33 cellular contexts compared by ENCODE assay signal in the genomic region with DNA sequence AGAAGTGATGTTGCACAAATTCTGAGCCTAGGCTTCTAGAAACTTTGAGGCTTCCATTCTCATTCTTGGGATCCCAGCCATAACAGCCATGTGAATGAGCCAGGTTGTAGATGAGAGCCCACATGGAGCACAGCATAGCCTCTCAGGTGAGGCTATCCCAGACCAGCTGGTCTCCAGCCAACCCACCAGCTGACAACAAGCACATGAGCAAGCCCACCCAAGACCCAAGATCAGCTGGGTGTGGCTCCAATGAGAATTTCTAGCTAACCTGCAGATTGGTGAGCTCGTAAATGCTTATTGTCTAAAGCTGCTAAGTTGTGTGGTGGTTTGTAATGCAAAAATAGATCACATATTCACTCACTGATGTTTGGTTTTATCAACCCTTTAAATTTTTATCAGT. TPM values are rescaled to one million over a fixed set of nuclear protein-coding genes. Genes with fewer than 3 reads are reported as not detected.
"Had no signal": no experiment of that assay in that cellular context is flagged by ENCODE, and none has a peak within 500 bp of the region (broad histone marks: within the 10 kb centered on the region; RNA-seq: fewer than 3 reads in every experiment).

No MANE protein-coding gene starts in this region.

- H3K27me3 Mint-ChIP-seq: activated naive CD4-positive, alpha-beta T cell treated with anti-CD3 and anti-CD28 coated beads, Interleukin-2, amount 50 U/mL, for 24 hours had no signal

- H3K27ac Mint-ChIP-seq: activated CD4-positive, alpha-beta T cell treated with anti-CD3 and anti-CD28 coated beads for 36 hours; activated CD4-positive, alpha-beta T cell treated with anti-CD3 and anti-CD28 coated beads, Interleukin-2, amount 10 ng/mL, durations not matched to agents 24 days and 14 days; activated CD8-positive, alpha-beta memory T cell treated with anti-CD3 and anti-CD28 coated beads, Interleukin-2, amount 10 ng/mL, durations not matched to agents 7 days and 5 days; activated CD8-positive, alpha-beta T cell treated with anti-CD3 and anti-CD28 coated beads for 36 hours; activated naive CD4-positive, alpha-beta T cell treated with anti-CD3 and anti-CD28 coated beads for 36 hours; activated naive CD4-positive, alpha-beta T cell treated with anti-CD3 and anti-CD28 coated beads, Interleukin-2, amount 50 U/mL, for 24 hours; activated naive CD8-positive, alpha-beta T cell treated with anti-CD3 and anti-CD28 coated beads for 36 hours; activated naive CD8-positive, alpha-beta T cell treated with anti-CD3 and anti-CD28 coated beads, Interleukin-2, amount 50 U/mL, for 24 hours; activated T-helper 1 cell treated with anti-CD3 and anti-CD28 coated beads, Interleukin-12 subunit alpha, Interleukin-12 subunit beta, Interleukin-2, Interleukin-4 antibody, amounts not matched to agents 30 ng/mL and 10 ng/mL and 1 ng/mL, durations not matched to agents 14 hours and 24 hours and 36 hours; activated T-helper 2 cell treated with anti-CD3 and anti-CD28 coated beads, Interferon-gamma antibody, Interleukin-2, Interleukin-4, amounts not matched to agents 10 μg/mL and 5 μg/mL and 100 μg/mL, durations not matched to agents 14 hours and 24 hours and 36 hours; endodermal cell; T-cell; T-helper 1 cell treated with Interleukin-12 subunit alpha and Interleukin-12 subunit beta and Interleukin-4 antibody, amounts not matched to agents 30 μg/mL and 1 μg/mL, for 36 hours; T-helper 2 cell treated with Interferon-gamma antibody and Interleukin-4, amounts not matched to agents 5 μg/mL and 100 μg/mL, for 36 hours had no signal

- H3K27ac ChIP-seq: adrenal gland, body of pancreas had no signal

- DNase-seq: activated CD4-positive, alpha-beta T cell treated with anti-CD3 and anti-CD28 coated beads for 36 hours; activated CD4-positive, alpha-beta T cell treated with anti-CD3 and anti-CD28 coated beads, Interleukin-2, amount 10 ng/mL, durations not matched to agents 24 days and 14 days; activated CD4-positive, CD25-positive, alpha-beta regulatory T cell; activated CD4-positive, CD25-positive, alpha-beta regulatory T cell treated with anti-CD3 and anti-CD28 coated beads, Interleukin-2, amount 50 U/mL, for 72 hours; activated CD8-positive, alpha-beta memory T cell treated with anti-CD3 and anti-CD28 coated beads, Interleukin-2, amount 10 ng/mL, durations not matched to agents 7 days and 5 days; activated CD8-positive, alpha-beta memory T cell treated with anti-CD3 and anti-CD28 coated beads, Interleukin-2, amount 50 U/mL, for 4 hours; activated CD8-positive, alpha-beta T cell treated with anti-CD3 and anti-CD28 coated beads for 36 hours; activated effector memory CD4-positive, alpha-beta T cell treated with anti-CD3 and anti-CD28 coated beads, Interleukin-2, amount 50 U/mL, for 16 hours; activated naive CD4-positive, alpha-beta T cell treated with anti-CD3 and anti-CD28 coated beads for 36 hours; activated naive CD8-positive, alpha-beta T cell treated with anti-CD3 and anti-CD28 coated beads for 36 hours; activated naive CD8-positive, alpha-beta T cell treated with anti-CD3 and anti-CD28 coated beads, Interleukin-2, amount 50 U/mL, for 24 hours; activated T-cell treated with anti-CD3 and anti-CD28 coated beads, Interleukin-2, amount 50 U/mL, for 1 hour; activated T-cell treated with anti-CD3 and anti-CD28 coated beads, Interleukin-2, amount 50 U/mL, for 48 hours; amygdala; aorta; body of pancreas; caudate nucleus; effector memory CD4-positive, alpha-beta T cell; endodermal cell; foreskin fibroblast; SW 1271; T-cell; T1000 had no signal

- H3K4me3 ChIP-seq: adrenal gland, body of pancreas had no signal

- H3K4me1 Mint-ChIP-seq: activated CD4-positive, alpha-beta T cell treated with anti-CD3 and anti-CD28 coated beads for 36 hours; activated CD4-positive, alpha-beta T cell treated with anti-CD3 and anti-CD28 coated beads, Interleukin-2, amount 10 ng/mL, durations not matched to agents 24 days and 14 days; activated CD8-positive, alpha-beta memory T cell treated with anti-CD3 and anti-CD28 coated beads, Interleukin-2, amount 10 ng/mL, durations not matched to agents 7 days and 5 days; activated naive CD4-positive, alpha-beta T cell treated with anti-CD3 and anti-CD28 coated beads, Interleukin-2, amount 50 U/mL, for 24 hours; activated naive CD8-positive, alpha-beta T cell treated with anti-CD3 and anti-CD28 coated beads for 36 hours; activated naive CD8-positive, alpha-beta T cell treated with anti-CD3 and anti-CD28 coated beads, Interleukin-2, amount 50 U/mL, for 24 hours; T-cell had no signal

- H3K27me3 ChIP-seq: adrenal gland, body of pancreas had no signal

- H3K36me3 ChIP-seq: adrenal gland had no signal

- ATAC-seq: activated CD4-positive, alpha-beta T cell treated with anti-CD3 and anti-CD28 coated beads for 36 hours; activated CD8-positive, alpha-beta memory T cell treated with anti-CD3 and anti-CD28 coated beads, Interleukin-2, amount 10 ng/mL, durations not matched to agents 7 days and 5 days; activated CD8-positive, alpha-beta T cell treated with anti-CD3 and anti-CD28 coated beads for 36 hours; activated naive CD8-positive, alpha-beta T cell treated with anti-CD3 and anti-CD28 coated beads, Interleukin-2, amount 50 U/mL, for 24 hours; body of pancreas; esophagus mucosa; T-cell had no signal

- H3K4me1 ChIP-seq: adrenal gland, body of pancreas had no signal

- H3K9me3 ChIP-seq: body of pancreas had no signal

- H3K36me3 Mint-ChIP-seq: activated CD8-positive, alpha-beta memory T cell treated with anti-CD3 and anti-CD28 coated beads, Interleukin-2, amount 10 ng/mL, durations not matched to agents 7 days and 5 days; activated naive CD8-positive, alpha-beta T cell treated with anti-CD3 and anti-CD28 coated beads for 36 hours; T-cell had no signal

- H3K9me3 Mint-ChIP-seq: activated CD4-positive, alpha-beta T cell treated with anti-CD3 and anti-CD28 coated beads, Interleukin-2, amount 10 ng/mL, durations not matched to agents 24 days and 14 days; activated T-helper 1 cell treated with anti-CD3 and anti-CD28 coated beads, Interleukin-12 subunit alpha, Interleukin-12 subunit beta, Interleukin-2, Interleukin-4 antibody, amounts not matched to agents 30 ng/mL and 10 ng/mL and 1 ng/mL, durations not matched to agents 14 hours and 24 hours and 36 hours; T-helper 1 cell treated with Interleukin-12 subunit alpha and Interleukin-12 subunit beta and Interleukin-4 antibody, amounts not matched to agents 30 μg/mL and 1 μg/mL, for 36 hours had no signal

- H3K4me3 Mint-ChIP-seq: activated CD4-positive, alpha-beta T cell treated with anti-CD3 and anti-CD28 coated beads for 36 hours; activated CD4-positive, alpha-beta T cell treated with anti-CD3 and anti-CD28 coated beads, Interleukin-2, amount 10 ng/mL, durations not matched to agents 24 days and 14 days; activated CD8-positive, alpha-beta memory T cell treated with anti-CD3 and anti-CD28 coated beads, Interleukin-2, amount 10 ng/mL, durations not matched to agents 7 days and 5 days; activated CD8-positive, alpha-beta T cell treated with anti-CD3 and anti-CD28 coated beads for 36 hours; activated naive CD4-positive, alpha-beta T cell treated with anti-CD3 and anti-CD28 coated beads for 36 hours; activated naive CD4-positive, alpha-beta T cell treated with anti-CD3 and anti-CD28 coated beads, Interleukin-2, amount 50 U/mL, for 24 hours; activated naive CD8-positive, alpha-beta T cell treated with anti-CD3 and anti-CD28 coated beads for 36 hours; activated naive CD8-positive, alpha-beta T cell treated with anti-CD3 and anti-CD28 coated beads, Interleukin-2, amount 50 U/mL, for 24 hours; activated T-helper 1 cell treated with anti-CD3 and anti-CD28 coated beads, Interleukin-12 subunit alpha, Interleukin-12 subunit beta, Interleukin-2, Interleukin-4 antibody, amounts not matched to agents 30 ng/mL and 10 ng/mL and 1 ng/mL, durations not matched to agents 14 hours and 24 hours and 36 hours; endodermal cell; T-cell; T-helper 1 cell treated with Interleukin-12 subunit alpha and Interleukin-12 subunit beta and Interleukin-4 antibody, amounts not matched to agents 30 μg/mL and 1 μg/mL, for 36 hours; T-helper 2 cell treated with Interferon-gamma antibody and Interleukin-4, amounts not matched to agents 5 μg/mL and 100 μg/mL, for 36 hours had no signal

RNA-seq across cellular contexts. Expression of a gene that starts 14.4 kb away (rescaled TPM):
- total RNA-seq: activated CD4-positive, alpha-beta T cell treated with anti-CD3 and anti-CD28 coated beads for 36 hours; activated CD4-positive, alpha-beta T cell treated with anti-CD3 and anti-CD28 coated beads, Interleukin-2, amount 10 ng/mL, durations not matched to agents 24 days and 14 days; activated CD8-positive, alpha-beta memory T cell treated with anti-CD3 and anti-CD28 coated beads for 36 hours; activated CD8-positive, alpha-beta memory T cell treated with anti-CD3 and anti-CD28 coated beads, Interleukin-2, amount 10 ng/mL, durations not matched to agents 7 days and 5 days; activated CD8-positive, alpha-beta T cell treated with anti-CD3 and anti-CD28 coated beads for 36 hours; activated naive CD4-positive, alpha-beta T cell treated with anti-CD3 and anti-CD28 coated beads for 36 hours; activated naive CD8-positive, alpha-beta T cell treated with anti-CD3 and anti-CD28 coated beads for 36 hours; activated T-helper 1 cell treated with anti-CD3 and anti-CD28 coated beads, Interleukin-12 subunit alpha, Interleukin-12 subunit beta, Interleukin-2, Interleukin-4 antibody, amounts not matched to agents 30 ng/mL and 10 ng/mL and 1 ng/mL, durations not matched to agents 14 hours and 24 hours and 36 hours; activated T-helper 2 cell treated with anti-CD3 and anti-CD28 coated beads, Interferon-gamma antibody, Interleukin-2, Interleukin-4, amounts not matched to agents 10 μg/mL and 5 μg/mL and 100 μg/mL, durations not matched to agents 14 hours and 24 hours and 36 hours; dermis microvascular lymphatic vessel endothelial cell; endodermal cell; epithelial cell of proximal tubule; esophagus mucosa; T-cell had no signal
